In the genomic region with DNA sequence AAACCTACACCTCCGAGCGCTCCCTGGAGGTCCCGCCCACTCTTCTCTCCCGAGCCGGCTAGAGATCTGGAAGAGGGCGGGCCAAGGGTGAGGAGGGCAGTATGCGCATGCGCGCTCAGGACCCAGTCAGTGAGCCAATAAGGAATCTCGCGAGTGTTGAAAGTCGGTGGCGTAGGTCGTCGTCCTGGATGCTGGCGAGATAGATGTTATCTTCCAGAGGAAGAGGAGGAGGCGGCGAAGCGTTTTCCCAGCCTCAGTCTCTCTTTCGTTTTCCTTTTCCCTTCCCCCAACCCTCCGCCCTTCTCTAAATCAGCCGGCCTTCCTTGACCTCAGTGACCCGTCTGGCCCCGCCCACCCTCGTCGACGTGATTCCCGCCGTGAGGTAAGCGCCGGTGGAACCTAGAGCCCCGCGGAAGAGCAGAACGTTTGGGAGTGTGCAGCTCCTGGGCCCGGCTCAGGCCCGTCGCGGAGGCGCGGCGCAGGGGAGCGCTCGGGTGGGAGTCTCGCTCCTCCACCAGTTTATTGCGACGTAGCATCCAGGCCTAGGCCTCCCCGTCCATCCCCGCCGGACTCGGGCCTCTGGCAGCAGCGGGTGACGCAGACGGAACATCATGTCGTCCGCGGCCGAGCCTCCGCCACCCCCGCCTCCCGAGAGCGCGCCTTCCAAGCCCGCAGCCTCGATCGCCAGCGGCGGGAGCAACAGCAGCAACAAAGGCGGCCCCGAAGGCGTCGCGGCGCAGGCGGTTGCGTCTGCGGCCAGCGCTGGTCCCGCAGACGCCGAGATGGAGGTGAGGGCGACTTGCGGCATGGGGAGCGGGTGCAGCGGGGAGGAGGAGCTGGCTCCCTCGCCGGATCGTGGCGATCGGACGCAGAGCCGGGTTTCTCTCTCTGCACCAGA, we compare ENCODE assay signal across 1 cellular context.
TF ChIP-seq lines count a peak whose summit lies in the region.

A gene with protein sequence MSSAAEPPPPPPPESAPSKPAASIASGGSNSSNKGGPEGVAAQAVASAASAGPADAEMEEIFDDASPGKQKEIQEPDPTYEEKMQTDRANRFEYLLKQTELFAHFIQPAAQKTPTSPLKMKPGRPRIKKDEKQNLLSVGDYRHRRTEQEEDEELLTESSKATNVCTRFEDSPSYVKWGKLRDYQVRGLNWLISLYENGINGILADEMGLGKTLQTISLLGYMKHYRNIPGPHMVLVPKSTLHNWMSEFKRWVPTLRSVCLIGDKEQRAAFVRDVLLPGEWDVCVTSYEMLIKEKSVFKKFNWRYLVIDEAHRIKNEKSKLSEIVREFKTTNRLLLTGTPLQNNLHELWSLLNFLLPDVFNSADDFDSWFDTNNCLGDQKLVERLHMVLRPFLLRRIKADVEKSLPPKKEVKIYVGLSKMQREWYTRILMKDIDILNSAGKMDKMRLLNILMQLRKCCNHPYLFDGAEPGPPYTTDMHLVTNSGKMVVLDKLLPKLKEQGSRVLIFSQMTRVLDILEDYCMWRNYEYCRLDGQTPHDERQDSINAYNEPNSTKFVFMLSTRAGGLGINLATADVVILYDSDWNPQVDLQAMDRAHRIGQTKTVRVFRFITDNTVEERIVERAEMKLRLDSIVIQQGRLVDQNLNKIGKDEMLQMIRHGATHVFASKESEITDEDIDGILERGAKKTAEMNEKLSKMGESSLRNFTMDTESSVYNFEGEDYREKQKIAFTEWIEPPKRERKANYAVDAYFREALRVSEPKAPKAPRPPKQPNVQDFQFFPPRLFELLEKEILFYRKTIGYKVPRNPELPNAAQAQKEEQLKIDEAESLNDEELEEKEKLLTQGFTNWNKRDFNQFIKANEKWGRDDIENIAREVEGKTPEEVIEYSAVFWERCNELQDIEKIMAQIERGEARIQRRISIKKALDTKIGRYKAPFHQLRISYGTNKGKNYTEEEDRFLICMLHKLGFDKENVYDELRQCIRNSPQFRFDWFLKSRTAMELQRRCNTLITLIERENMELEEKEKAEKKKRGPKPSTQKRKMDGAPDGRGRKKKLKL (plus strand): TSS at position 389 of the 898 bp plus-strand sequence. CDS start 223 bp downstream, at position 612.

TF ChIP-seq in HepG2, 621 proteins besides CTCF, POLR2A, EP300 and RAD21 (continued from another document and continues in another):
- TF ChIP-seq ZNF367 (CRISPR knock-in tag; IDR thresholded peaks at IDR 0.05; ENCODE audit: borderline replicate concordance) (no peak; the same call in 1 of the 2 replicates), NRL (CRISPR knock-in tag; IDR thresholded peaks at IDR 0.05; ENCODE audit: borderline replicate concordance) (peak; percentile 79), ZNF121 (CRISPR knock-in tag; IDR thresholded peaks at IDR 0.05) (peak; percentile 45), ZNF766 (CRISPR knock-in tag; IDR thresholded peaks at IDR 0.05; ENCODE audit: borderline replicate concordance) (no peak), ZNF550 (CRISPR knock-in tag; IDR thresholded peaks at IDR 0.05; ENCODE audit: borderline replicate concordance) (no peak), ZNF775 (CRISPR knock-in tag; IDR thresholded peaks at IDR 0.05; ENCODE audit: borderline replicate concordance) (no peak), STAG1 (CRISPR knock-in tag; IDR thresholded peaks at IDR 0.05) (0 out of 2 replicates have a peak, but pooled peaks have one; percentile 3), ZNF629 (CRISPR knock-in tag; conservative IDR thresholded peaks at IDR 0.05) (no peak), MAFK (conservative IDR thresholded peaks at IDR 0.05 in 1 of 2, IDR thresholded peaks at IDR 0.05 in 1 of 2; ENCODE audit: low read length in 2 of 2) (no peak), MTF1 (CRISPR knock-in tag; IDR thresholded peaks at IDR 0.05) (no peak), ZNF589 (CRISPR knock-in tag; conservative IDR thresholded peaks at IDR 0.05) (no peak), HNRNPK (IDR thresholded peaks at IDR 0.05; ENCODE audit: low read depth, low read length, poor library complexity, severe bottlenecking) (peak; percentile 60), POLR2AphosphoS5 (IDR thresholded peaks at IDR 0.05; ENCODE audit: low read depth, low read length) (peak; percentile 90), ELF3 (CRISPR knock-in tag; IDR thresholded peaks at IDR 0.05) (no peak), ZNF615 (CRISPR knock-in tag; IDR thresholded peaks at IDR 0.05; ENCODE audit: borderline replicate concordance) (peak; percentile 79; the same call in 1 of the 2 replicates), ZNF883 (CRISPR knock-in tag; IDR thresholded peaks at IDR 0.05; ENCODE audit: not compliant biosample characterization) (peak; percentile 71), ZNF280B (CRISPR knock-in tag; IDR thresholded peaks at IDR 0.05; ENCODE audit: borderline replicate concordance) (peak; percentile 59), TOPORS (CRISPR knock-in tag; IDR thresholded peaks at IDR 0.05) (no peak), ZNF496 (CRISPR knock-in tag; IDR thresholded peaks at IDR 0.05; ENCODE audit: insufficient replicate concordance) (no peak), MTF2 (CRISPR knock-in tag; IDR thresholded peaks at IDR 0.05; ENCODE audit: borderline replicate concordance) (no peak), ZNF232 (CRISPR knock-in tag; IDR thresholded peaks at IDR 0.05; ENCODE audit: borderline replicate concordance) (no peak), CC2D1A (CRISPR knock-in tag; IDR thresholded peaks at IDR 0.05) (no peak), SKI (IDR thresholded peaks at IDR 0.05; ENCODE audit: partially characterized antibody) (no peak), SIN3A (IDR thresholded peaks at IDR 0.05; ENCODE audit: borderline replicate concordance, low read depth, low read length) (peak; percentile 68; the same call in 1 of the 2 replicates), ZSCAN21 (CRISPR knock-in tag; IDR thresholded peaks at IDR 0.05; ENCODE audit: borderline replicate concordance) (peak; percentile 17; the same call in 1 of the 2 replicates), ZNF251 (CRISPR knock-in tag; IDR thresholded peaks at IDR 0.05) (no peak), MXI1 (IDR thresholded peaks at IDR 0.05; ENCODE audit: borderline replicate concordance, low read depth, low read length) (peak; percentile 45; the same call in 1 of the 3 replicates), ZFAT (CRISPR knock-in tag; conservative IDR thresholded peaks at IDR 0.05) (no peak), EZH2 (conservative IDR thresholded peaks at IDR 0.05; ENCODE audit: low read depth, low read length) (no peak), ZNF101 (CRISPR knock-in tag; IDR thresholded peaks at IDR 0.05; ENCODE audit: borderline replicate concordance, low read depth) (no peak), ZSCAN22 (CRISPR knock-in tag; IDR thresholded peaks at IDR 0.05) (no peak), TAF1 (CRISPR knock-in tag; IDR thresholded peaks at IDR 0.05) (peak; percentile 78), U2AF2 (IDR thresholded peaks at IDR 0.05; ENCODE audit: low read depth, low read length) (no peak), MED1 (CRISPR knock-in tag; IDR thresholded peaks at IDR 0.05) (no peak), ZNF616 (CRISPR knock-in tag; IDR thresholded peaks at IDR 0.05; ENCODE audit: low read depth) (peak; percentile 85; the same call in 1 of the 2 replicates), ZNF468 (CRISPR knock-in tag; IDR thresholded peaks at IDR 0.05) (peak; percentile 47; the same call in 1 of the 2 replicates), NFE2 (CRISPR knock-in tag; IDR thresholded peaks at IDR 0.05) (no peak), ATAD3A (CRISPR knock-in tag; IDR thresholded peaks at IDR 0.05) (no peak), KDM5B (CRISPR knock-in tag; IDR thresholded peaks at IDR 0.05; ENCODE audit: borderline replicate concordance) (peak; percentile 55; the same call in 1 of the 2 replicates), SNAI1 (CRISPR knock-in tag; IDR thresholded peaks at IDR 0.05; ENCODE audit: borderline replicate concordance) (0 out of 2 replicates have a peak, but pooled peaks have one; percentile 59), ZNF441 (CRISPR knock-in tag; IDR thresholded peaks at IDR 0.05; ENCODE audit: borderline replicate concordance) (peak; percentile 65; the same call in 1 of the 2 replicates), ZNF430 (CRISPR knock-in tag; IDR thresholded peaks at IDR 0.05) (0 out of 2 replicates have a peak, but pooled peaks have one; percentile 3), ZNF776 (CRISPR knock-in tag; IDR thresholded peaks at IDR 0.05) (peak; percentile 52; the same call in 1 of the 2 replicates), TBX2 (CRISPR knock-in tag; IDR thresholded peaks at IDR 0.05; ENCODE audit: borderline replicate concordance) (no peak)
- TF ChIP-seq, protein P1, sequence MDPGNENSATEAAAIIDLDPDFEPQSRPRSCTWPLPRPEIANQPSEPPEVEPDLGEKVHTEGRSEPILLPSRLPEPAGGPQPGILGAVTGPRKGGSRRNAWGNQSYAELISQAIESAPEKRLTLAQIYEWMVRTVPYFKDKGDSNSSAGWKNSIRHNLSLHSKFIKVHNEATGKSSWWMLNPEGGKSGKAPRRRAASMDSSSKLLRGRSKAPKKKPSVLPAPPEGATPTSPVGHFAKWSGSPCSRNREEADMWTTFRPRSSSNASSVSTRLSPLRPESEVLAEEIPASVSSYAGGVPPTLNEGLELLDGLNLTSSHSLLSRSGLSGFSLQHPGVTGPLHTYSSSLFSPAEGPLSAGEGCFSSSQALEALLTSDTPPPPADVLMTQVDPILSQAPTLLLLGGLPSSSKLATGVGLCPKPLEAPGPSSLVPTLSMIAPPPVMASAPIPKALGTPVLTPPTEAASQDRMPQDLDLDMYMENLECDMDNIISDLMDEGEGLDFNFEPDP (CRISPR knock-in tag; conservative IDR thresholded peaks at IDR 0.05), result no peak
- TF ChIP-seq, protein P2, sequence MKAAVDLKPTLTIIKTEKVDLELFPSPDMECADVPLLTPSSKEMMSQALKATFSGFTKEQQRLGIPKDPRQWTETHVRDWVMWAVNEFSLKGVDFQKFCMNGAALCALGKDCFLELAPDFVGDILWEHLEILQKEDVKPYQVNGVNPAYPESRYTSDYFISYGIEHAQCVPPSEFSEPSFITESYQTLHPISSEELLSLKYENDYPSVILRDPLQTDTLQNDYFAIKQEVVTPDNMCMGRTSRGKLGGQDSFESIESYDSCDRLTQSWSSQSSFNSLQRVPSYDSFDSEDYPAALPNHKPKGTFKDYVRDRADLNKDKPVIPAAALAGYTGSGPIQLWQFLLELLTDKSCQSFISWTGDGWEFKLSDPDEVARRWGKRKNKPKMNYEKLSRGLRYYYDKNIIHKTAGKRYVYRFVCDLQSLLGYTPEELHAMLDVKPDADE (CRISPR knock-in tag; IDR thresholded peaks at IDR 0.05), result no peak
- TF ChIP-seq, protein P3, sequence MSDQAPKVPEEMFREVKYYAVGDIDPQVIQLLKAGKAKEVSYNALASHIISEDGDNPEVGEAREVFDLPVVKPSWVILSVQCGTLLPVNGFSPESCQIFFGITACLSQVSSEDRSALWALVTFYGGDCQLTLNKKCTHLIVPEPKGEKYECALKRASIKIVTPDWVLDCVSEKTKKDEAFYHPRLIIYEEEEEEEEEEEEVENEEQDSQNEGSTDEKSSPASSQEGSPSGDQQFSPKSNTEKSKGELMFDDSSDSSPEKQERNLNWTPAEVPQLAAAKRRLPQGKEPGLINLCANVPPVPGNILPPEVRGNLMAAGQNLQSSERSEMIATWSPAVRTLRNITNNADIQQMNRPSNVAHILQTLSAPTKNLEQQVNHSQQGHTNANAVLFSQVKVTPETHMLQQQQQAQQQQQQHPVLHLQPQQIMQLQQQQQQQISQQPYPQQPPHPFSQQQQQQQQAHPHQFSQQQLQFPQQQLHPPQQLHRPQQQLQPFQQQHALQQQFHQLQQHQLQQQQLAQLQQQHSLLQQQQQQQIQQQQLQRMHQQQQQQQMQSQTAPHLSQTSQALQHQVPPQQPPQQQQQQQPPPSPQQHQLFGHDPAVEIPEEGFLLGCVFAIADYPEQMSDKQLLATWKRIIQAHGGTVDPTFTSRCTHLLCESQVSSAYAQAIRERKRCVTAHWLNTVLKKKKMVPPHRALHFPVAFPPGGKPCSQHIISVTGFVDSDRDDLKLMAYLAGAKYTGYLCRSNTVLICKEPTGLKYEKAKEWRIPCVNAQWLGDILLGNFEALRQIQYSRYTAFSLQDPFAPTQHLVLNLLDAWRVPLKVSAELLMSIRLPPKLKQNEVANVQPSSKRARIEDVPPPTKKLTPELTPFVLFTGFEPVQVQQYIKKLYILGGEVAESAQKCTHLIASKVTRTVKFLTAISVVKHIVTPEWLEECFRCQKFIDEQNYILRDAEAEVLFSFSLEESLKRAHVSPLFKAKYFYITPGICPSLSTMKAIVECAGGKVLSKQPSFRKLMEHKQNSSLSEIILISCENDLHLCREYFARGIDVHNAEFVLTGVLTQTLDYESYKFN (CRISPR knock-in tag; conservative IDR thresholded peaks at IDR 0.05), result 0 out of 2 replicates have a peak, but pooled peaks have one; percentile 11
- TF ChIP-seq, protein P4, sequence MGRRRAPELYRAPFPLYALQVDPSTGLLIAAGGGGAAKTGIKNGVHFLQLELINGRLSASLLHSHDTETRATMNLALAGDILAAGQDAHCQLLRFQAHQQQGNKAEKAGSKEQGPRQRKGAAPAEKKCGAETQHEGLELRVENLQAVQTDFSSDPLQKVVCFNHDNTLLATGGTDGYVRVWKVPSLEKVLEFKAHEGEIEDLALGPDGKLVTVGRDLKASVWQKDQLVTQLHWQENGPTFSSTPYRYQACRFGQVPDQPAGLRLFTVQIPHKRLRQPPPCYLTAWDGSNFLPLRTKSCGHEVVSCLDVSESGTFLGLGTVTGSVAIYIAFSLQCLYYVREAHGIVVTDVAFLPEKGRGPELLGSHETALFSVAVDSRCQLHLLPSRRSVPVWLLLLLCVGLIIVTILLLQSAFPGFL (CRISPR knock-in tag; IDR thresholded peaks at IDR 0.05), result no peak
- TF ChIP-seq, protein P5, sequence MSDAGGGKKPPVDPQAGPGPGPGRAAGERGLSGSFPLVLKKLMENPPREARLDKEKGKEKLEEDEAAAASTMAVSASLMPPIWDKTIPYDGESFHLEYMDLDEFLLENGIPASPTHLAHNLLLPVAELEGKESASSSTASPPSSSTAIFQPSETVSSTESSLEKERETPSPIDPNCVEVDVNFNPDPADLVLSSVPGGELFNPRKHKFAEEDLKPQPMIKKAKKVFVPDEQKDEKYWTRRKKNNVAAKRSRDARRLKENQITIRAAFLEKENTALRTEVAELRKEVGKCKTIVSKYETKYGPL (CRISPR knock-in tag; IDR thresholded peaks at IDR 0.05), result no peak
